Comparison of ENCODE assay signal across 8 cellular contexts in genomic region chr13:25468330-25469178, GRCh38.
A peak's percentile ranks its signal among the peaks of the same experiment; 100 is the strongest.
DNase-seq lines count a peak whose midpoint lies in the region; ATAC-seq and TF ChIP-seq lines count a peak whose summit lies in the region.

No MANE protein-coding gene starts in this region.

- no peaks in the 10 kb centered on the region for H3K79me2 ChIP-seq in smooth muscle cell (ENCODE audit: low read depth)

- no peak overlapping the region for H3K4me3 Mint-ChIP-seq in activated CD8-positive, alpha-beta memory T cell treated with anti-CD3 and anti-CD28 coated beads, Interleukin-2, amount 10 ng/mL, durations not matched to agents 7 days and 5 days

- TF ChIP-seq CTCF in epithelial cell of esophagus (IDR thresholded peaks at IDR 0.05; ENCODE audit: insufficient read depth, low read depth, low read length, missing control alignments) (no peak), smooth muscle cell (IDR thresholded peaks at IDR 0.05; ENCODE audit: borderline replicate concordance, insufficient read depth, poor library complexity, severe bottlenecking) (no peak)

- no peaks in the 10 kb centered on the region for H3F3A ChIP-seq in smooth muscle cell (ENCODE audit: low read depth)

- H3K4me1 ChIP-seq in smooth muscle cell (ENCODE audit: low read depth), result peaks cover 4% of the 10 kb centered on the region

- no peak overlapping the region for H3K27ac ChIP-seq in smooth muscle cell (ENCODE audit: low read depth)

- H3K9ac ChIP-seq in smooth muscle cell (ENCODE audit: low read depth), result no peak overlapping the region

- peak overlapping the region; percentile 81 for H3K4me2 ChIP-seq in smooth muscle cell

- no peak overlapping the region for H3K4me3 ChIP-seq in epithelial cell of esophagus (ENCODE audit: low read length)
- H3K4me3 ChIP-seq in smooth muscle cell, result peak overlapping the region; percentile 38

- peaks cover 54% of the 10 kb centered on the region for H3K27me3 ChIP-seq in smooth muscle cell (ENCODE audit: low read depth)

- H4K20me1 ChIP-seq in smooth muscle cell (ENCODE audit: low read depth), result no peaks in the 10 kb centered on the region

- no peaks in the 10 kb centered on the region for H3K9me3 Mint-ChIP-seq in activated CD8-positive, alpha-beta memory T cell treated with anti-CD3 and anti-CD28 coated beads, Interleukin-2, amount 10 ng/mL, durations not matched to agents 7 days and 5 days (ENCODE audit: low read depth)

- peaks cover 4% of the 10 kb centered on the region for H3K4me1 Mint-ChIP-seq in activated CD8-positive, alpha-beta memory T cell treated with anti-CD3 and anti-CD28 coated beads, Interleukin-2, amount 10 ng/mL, durations not matched to agents 7 days and 5 days

- no peaks in the 10 kb centered on the region for H3K36me3 ChIP-seq in smooth muscle cell (ENCODE audit: low read depth)

- H3K27ac Mint-ChIP-seq in activated CD8-positive, alpha-beta memory T cell treated with anti-CD3 and anti-CD28 coated beads, Interleukin-2, amount 10 ng/mL, durations not matched to agents 7 days and 5 days, result no peak overlapping the region

- ATAC-seq in activated CD8-positive, alpha-beta memory T cell treated with anti-CD3 and anti-CD28 coated beads, Interleukin-2, amount 10 ng/mL, durations not matched to agents 7 days and 5 days, result peak; percentile 57
- ATAC-seq in HG03469 (IDR thresholded peaks at IDR 0.05; ENCODE audit: unreplicated experiment), result no peak
- ATAC-seq in HG03039 (IDR thresholded peaks at IDR 0.05; ENCODE audit: unreplicated experiment), result no peak

- H2AFZ ChIP-seq in smooth muscle cell (ENCODE audit: low read depth), result no peak overlapping the region

- 4% methylated on average over 39 of the region's 75 CpGs for WGBS in smooth muscle cell (ENCODE audit: low lambda C conversion rate)

- no peak for DNase-seq in activated CD8-positive, alpha-beta memory T cell treated with anti-CD3 and anti-CD28 coated beads, Interleukin-2, amount 10 ng/mL, durations not matched to agents 7 days and 5 days
- DNase-seq in activated CD8-positive, alpha-beta memory T cell treated with anti-CD3 and anti-CD28 coated beads for 24 hours, result no peak
- DNase-seq in NCI-H526 treated with DMSO at 0.1 percent for 48 hours (lab: John Stamatoyannopoulos, UW) (peak; percentile 73), epithelial cell of esophagus (ENCODE audit: low read depth) (peak; percentile 30), smooth muscle cell (lab: John Stamatoyannopoulos, UW; ENCODE audit: unreplicated experiment) (no peak), NCI-H774 (lab: John Stamatoyannopoulos, UW) (no peak)

- H3K27me3 Mint-ChIP-seq in activated CD8-positive, alpha-beta memory T cell treated with anti-CD3 and anti-CD28 coated beads, Interleukin-2, amount 10 ng/mL, durations not matched to agents 7 days and 5 days, result peaks cover 48% of the 10 kb centered on the region

- no peaks in the 10 kb centered on the region for H3K9me3 ChIP-seq in smooth muscle cell (replicated peaks; ENCODE audit: low read depth)

- peaks cover 3% of the 10 kb centered on the region for H3K36me3 Mint-ChIP-seq in activated CD8-positive, alpha-beta memory T cell treated with anti-CD3 and anti-CD28 coated beads, Interleukin-2, amount 10 ng/mL, durations not matched to agents 7 days and 5 days

- CTCF ChIA-PET in activated CD8-positive, alpha-beta memory T cell treated with anti-CD3 and anti-CD28 coated beads, Interleukin-2, amount 10 ng/mL, durations not matched to agents 7 days and 5 days (lab: Charles Lee), result no interaction called here

Comparison
In these comparisons a context has a peak if more than half of its experiments do, and no peak if none do; other contexts are left out.
1. DNase-seq: peak in NCI-H526 treated with DMSO at 0.1 percent for 48 hours (single experiment) and epithelial cell of esophagus (single experiment); none in activated CD8-positive, alpha-beta memory T cell treated with anti-CD3 and anti-CD28 coated beads, Interleukin-2, amount 10 ng/mL, durations not matched to agents 7 days and 5 days (single experiment), activated CD8-positive, alpha-beta memory T cell treated with anti-CD3 and anti-CD28 coated beads for 24 hours (single experiment), smooth muscle cell (single experiment) and NCI-H774 (single experiment).